Comparison of ENCODE assay signal across 8 cellular contexts in genomic region chr2:127080941-127081769, GRCh38. TPM values are rescaled to one million over a fixed set of nuclear protein-coding genes. Genes with fewer than 3 reads are reported as not detected.
DNase-seq lines count a peak whose midpoint lies in the region; ATAC-seq, FAIRE-seq and TF ChIP-seq lines count a peak whose summit lies in the region.

No MANE protein-coding gene starts in this region.

- H3K4me2 ChIP-seq in SK-N-SH, result no peak overlapping the region

- no peak overlapping the region for H3K27ac ChIP-seq in brain microvascular endothelial cell
- no peak overlapping the region for H3K27ac ChIP-seq in rectal smooth muscle tissue (ENCODE audit: low read depth, low read length)
- no peak overlapping the region; a peak in 1 of 4 replicates for H3K27ac ChIP-seq in SK-N-SH (ENCODE audit: low read depth in 2 of 2, low read length in 1 of 2)

- peak overlapping the region; percentile 3 for H3K4me3 ChIP-seq in brain microvascular endothelial cell (ENCODE audit: low read depth, low read length)
- peak overlapping the region; percentile 29 for H3K4me3 ChIP-seq in rectal smooth muscle tissue (ENCODE audit: low read length)
- no peak overlapping the region for H3K4me3 ChIP-seq in SK-N-SH (ENCODE audit: low read depth in 2 of 2, low read length in 1 of 2)

- H3K9ac ChIP-seq in rectal smooth muscle tissue (ENCODE audit: low read length) (no peak overlapping the region), SK-N-SH (no peak overlapping the region)

- H3K9me2 ChIP-seq in SK-N-SH, result no peaks in the 10 kb centered on the region

- FAIRE-seq in GM18507 (lab: Jason Lieb, UNC) (peak; percentile 91), D721Med (lab: Jason Lieb, UNC) (no peak)

- POLR2A ChIA-PET in SK-N-SH (lab: Yijun Ruan, JAX), result no interaction called here

- 0 out of 2 replicates have a peak, but pooled peaks cover 10% of the 10 kb centered on the region for H4K20me1 ChIP-seq in SK-N-SH (ENCODE audit: insufficient read depth)

- peaks cover 61% of the 10 kb centered on the region for H3K4me1 Mint-ChIP-seq in T-helper 17 cell

- H3K79me2 ChIP-seq in SK-N-SH (ENCODE audit: insufficient read depth), result no peaks in the 10 kb centered on the region; the same call in none of the 2 replicates

- H3F3A ChIP-seq in SK-N-SH (replicated peaks; ENCODE audit: insufficient read depth), result peaks cover 4% of the 10 kb centered on the region

- H3K27ac Mint-ChIP-seq in T-helper 17 cell, result peak overlapping the region; percentile 94

- in situ Hi-C loops in brain microvascular endothelial cell (cut with HindIII; ENCODE audit: low pct_ligation_motif_present, low sequenced_read_pairs), result no loop called here

- H3K4me1 ChIP-seq in rectal smooth muscle tissue (ENCODE audit: control insufficient read depth, insufficient read depth, low read length) (no peaks in the 10 kb centered on the region), SK-N-SH (ENCODE audit: control insufficient read depth in 1 of 2, insufficient read depth in 2 of 2, low read depth in 1 of 2, low read length in 1 of 2) (peaks cover 5 to 46% of the 10 kb centered on the region in 2 experiments; a peak in 2 of 4 replicates)

- TF ChIP-seq RAD21 in SK-N-SH (IDR thresholded peaks at IDR 0.05; ENCODE audit: low read length), result no peak

- ATAC-seq in HG02798 (IDR thresholded peaks at IDR 0.05; ENCODE audit: poor library complexity, unreplicated experiment) (peak; percentile 30), T-helper 17 cell (peak; percentile 55)

- H3K27me3 Mint-ChIP-seq in T-helper 17 cell, result no peaks in the 10 kb centered on the region

- CTCF ChIA-PET in SK-N-SH (lab: Yijun Ruan, JAX), result interaction anchor here (1.1 to 6.2 kb wide), 3 partner anchors 13 to 31 kb away, joined by 3 to 32 read pairs (median 4); no protein-coding TSS in a partner anchor

- no peak for TF ChIP-seq EP300 in SK-N-SH (IDR thresholded peaks at IDR 0.05; ENCODE audit: borderline replicate concordance in 1 of 2, low read depth in 1 of 2, low read length in 1 of 2)

- H3K36me3 Mint-ChIP-seq in T-helper 17 cell (ENCODE audit: low read depth), result peaks cover 3% of the 10 kb centered on the region

- H3K4me3 Mint-ChIP-seq in T-helper 17 cell, result peak overlapping the region; percentile 93

- TF ChIP-seq CTCF in brain microvascular endothelial cell (IDR thresholded peaks at IDR 0.05; ENCODE audit: low read depth, low read length, missing control alignments) (no peak), D721Med (IDR thresholded peaks at IDR 0.05; ENCODE audit: insufficient read depth, missing control alignments) (no peak), SK-N-SH (IDR thresholded peaks at IDR 0.05) (no peak)

- no peaks in the 10 kb centered on the region for H3K9me3 ChIP-seq in T-helper 17 cell (ENCODE audit: control insufficient read depth, low read length, poor library complexity, severe bottlenecking)
- H3K9me3 ChIP-seq in SK-N-SH, result no peaks in the 10 kb centered on the region

- no peaks in the 10 kb centered on the region for H3K27me3 ChIP-seq in brain microvascular endothelial cell (replicated peaks)
- no peaks in the 10 kb centered on the region for H3K27me3 ChIP-seq in rectal smooth muscle tissue (ENCODE audit: control insufficient read depth, insufficient read depth, low read length)
- H3K27me3 ChIP-seq in SK-N-SH (ENCODE audit: insufficient read depth), result no peaks in the 10 kb centered on the region

- H2AFZ ChIP-seq in SK-N-SH (ENCODE audit: low read depth), result no peak overlapping the region

- H3K36me3 ChIP-seq in brain microvascular endothelial cell (replicated peaks) (peaks cover 2% of the 10 kb centered on the region), rectal smooth muscle tissue (ENCODE audit: control insufficient read depth, insufficient read depth, low read length) (no peaks in the 10 kb centered on the region), SK-N-SH (replicated peaks in 1 of 2; ENCODE audit: control insufficient read depth in 1 of 2, insufficient read depth in 2 of 2, low read length in 1 of 2) (no peaks in the 10 kb centered on the region)

- DNase-seq in GM18507 (ENCODE audit: extremely low spot score, insufficient read length, low read depth), result peak; percentile 32
- peak in 2 of 3 donors; percentile 19 to 27 for DNase-seq in T-helper 17 cell
- DNase-seq in brain microvascular endothelial cell, result no peak
- no peak for DNase-seq in NCI-H1105 treated with DMSO at 0.1 percent for 48 hours (lab: John Stamatoyannopoulos, UW)
- no peak for DNase-seq in D721Med (ENCODE audit: insufficient read length, low spot score)
- DNase-seq in SK-N-SH, result no peak

- WGBS in SK-N-SH (ENCODE audit: low lambda C conversion rate), result 86% methylated on average over 6 of the region's 24 CpGs

TF ChIP-seq in SK-N-SH, 30 proteins besides CTCF, POLR2A, EP300 and RAD21:
- no peak for TF ChIP-seq USF1 (IDR thresholded peaks at IDR 0.05; ENCODE audit: borderline replicate concordance, low read depth)
- TF ChIP-seq FOSL2 (IDR thresholded peaks at IDR 0.05; ENCODE audit: borderline replicate concordance, low read depth), result no peak
- no peak for TF ChIP-seq ZBTB33 (IDR thresholded peaks at IDR 0.05; ENCODE audit: borderline replicate concordance, low read depth)
- TF ChIP-seq EZH2phosphoT487 (IDR thresholded peaks at IDR 0.05; ENCODE audit: borderline replicate concordance, low read depth), result no peak
- no peak for TF ChIP-seq SMC3 (IDR thresholded peaks at IDR 0.05; ENCODE audit: low read depth, low read length)
- no peak for TF ChIP-seq MAX (IDR thresholded peaks at IDR 0.05; ENCODE audit: low read depth)
- TF ChIP-seq GABPA (IDR thresholded peaks at IDR 0.05; ENCODE audit: low read depth), result no peak
- no peak for TF ChIP-seq SIN3A (IDR thresholded peaks at IDR 0.05; ENCODE audit: borderline replicate concordance, low read depth, low read length)
- TF ChIP-seq NRF1 (IDR thresholded peaks at IDR 0.05; ENCODE audit: low read depth, low read length), result no peak
TF ChIP-seq in SK-N-SH: peak in this region for 0.

RNA-seq across cellular contexts. Expression of gene BIN1, which starts 25.8 kb away (rescaled TPM):
- 100 to 1,000 TPM; 132 to 133 TPM for total RNA-seq in T-helper 17 cell
- polyA plus RNA-seq in SK-N-SH (2012; rRNA removed), result 31.5 and 40.3 TPM in 2 replicates
- 20.0 and 26.8 TPM in 2 replicates for polyA plus RNA-seq in SK-N-SH (2012; cell fraction: cytosol; rRNA removed)
- polyA plus RNA-seq in SK-N-SH (2012; cell fraction: nucleus; rRNA removed), result 38.8 and 49.6 TPM in 2 replicates

Comparison
In these comparisons a context has a peak if more than half of its experiments do, and no peak if none do; other contexts are left out.
1. DNase-seq: peak in GM18507 (single experiment) and T-helper 17 cell (2 of 3); none in brain microvascular endothelial cell (single experiment), NCI-H1105 treated with DMSO at 0.1 percent for 48 hours (single experiment), D721Med (single experiment) and SK-N-SH (single experiment).
2. H3K4me3 ChIP-seq: peak in brain microvascular endothelial cell (single experiment) and rectal smooth muscle tissue (single experiment); none in SK-N-SH (0 of 2).